ENCODE assay signal across 30 cellular contexts in genomic region chr1:52907812-52908153, GRCh38.
"Had no signal": no experiment of that assay in that cellular context is flagged by ENCODE, and none has a peak within 500 bp of the region (broad histone marks: within the 10 kb centered on the region; RNA-seq: fewer than 3 reads in every experiment).

No MANE protein-coding gene starts in this region.

- H3K9me3 ChIP-seq: esophagus muscularis mucosa, gastrocnemius medialis, heart left ventricle had no signal

- H3K36me3 ChIP-seq: brain microvascular endothelial cell, WERI-Rb-1 had no signal

- H3K27ac ChIP-seq: brain microvascular endothelial cell, esophagus muscularis mucosa, foreskin keratinocyte, WERI-Rb-1 had no signal

- H3K27me3 Mint-ChIP-seq: activated B cell treated with CpG ODN at 0.5 μM for 24 hours; activated CD4-positive, alpha-beta memory T cell treated with anti-CD3 and anti-CD28 coated beads, Interleukin-2, amount 10 ng/mL, durations not matched to agents 7 days and 5 days; activated naive CD8-positive, alpha-beta T cell; activated T-cell treated with anti-CD3 and anti-CD28 coated beads, Interleukin-2, amount 50 U/mL, for 24 hours; effector memory CD8-positive, alpha-beta T cell; T-helper 17 cell had no signal

- H3K4me1 ChIP-seq: foreskin keratinocyte had no signal

- H3K4me3 ChIP-seq: esophagus muscularis mucosa, gastrocnemius medialis, heart left ventricle had no signal

- H3K27me3 ChIP-seq: brain microvascular endothelial cell, esophagus muscularis mucosa, foreskin keratinocyte, gastrocnemius medialis, heart left ventricle had no signal

- DNase-seq: activated B cell treated with CpG ODN at 0.5 μM for 24 hours; activated CD4-positive, alpha-beta memory T cell treated with anti-CD3 and anti-CD28 coated beads, Interleukin-2, amount 10 ng/mL, durations not matched to agents 7 days and 5 days; activated CD4-positive, alpha-beta T cell treated with anti-CD3 and anti-CD28 coated beads for 48 hours; activated CD8-positive, alpha-beta memory T cell treated with anti-CD3 and anti-CD28 coated beads, Interleukin-2, amount 50 U/mL, for 48 hours; activated gamma-delta T cell; activated naive CD4-positive, alpha-beta T cell treated with anti-CD3 and anti-CD28 coated beads, Interleukin-2, amount 50 U/mL, for 16 hours; activated naive CD4-positive, alpha-beta T cell treated with Interleukin-2 at 50 U/mL for 16 hours; activated T-cell treated with anti-CD3 and anti-CD28 coated beads for 4 hours; activated T-cell treated with anti-CD3 and anti-CD28 coated beads, Interleukin-2, amount 50 U/mL, for 24 hours; activated T-cell treated with anti-CD3 and anti-CD28 coated beads, Interleukin-2, amount 50 U/mL, for 72 hours; amniotic stem cell; anterior cingulate cortex; brain microvascular endothelial cell; caudate nucleus; cortex of kidney; dermis blood vessel endothelial cell; effector CD4-positive, alpha-beta T cell; effector memory CD8-positive, alpha-beta T cell; gastrocnemius medialis; glutamatergic neuron; heart left ventricle; T-helper 1 cell; T-helper 17 cell; T1000; WERI-Rb-1 had no signal

- H3K4me1 Mint-ChIP-seq: activated B cell treated with CpG ODN at 0.5 μM for 24 hours; activated CD4-positive, alpha-beta memory T cell treated with anti-CD3 and anti-CD28 coated beads, Interleukin-2, amount 10 ng/mL, durations not matched to agents 7 days and 5 days had no signal

- ATAC-seq: activated CD4-positive, CD25-positive, alpha-beta regulatory T cell treated with anti-CD3 and anti-CD28 coated beads, Interleukin-2, amount 50 U/mL, for 24 hours; activated T-cell treated with anti-CD3 and anti-CD28 coated beads, Interleukin-2, amount 50 U/mL, for 72 hours; effector memory CD8-positive, alpha-beta T cell; foreskin keratinocyte; gastrocnemius medialis; heart left ventricle; T-helper 17 cell had no signal

- H3K27ac Mint-ChIP-seq: activated B cell treated with CpG ODN at 0.5 μM for 24 hours; activated CD4-positive, alpha-beta memory T cell treated with anti-CD3 and anti-CD28 coated beads, Interleukin-2, amount 10 ng/mL, durations not matched to agents 7 days and 5 days; activated naive CD8-positive, alpha-beta T cell; activated T-cell treated with anti-CD3 and anti-CD28 coated beads, Interleukin-2, amount 50 U/mL, for 24 hours; activated T-cell treated with anti-CD3 and anti-CD28 coated beads, Interleukin-2, amount 50 U/mL, for 72 hours; T-helper 17 cell; T-helper 2 cell treated with Interferon-gamma antibody and Interleukin-4, amounts not matched to agents 5 μg/mL and 100 μg/mL, for 36 hours had no signal

- H3K4me3 Mint-ChIP-seq: activated B cell treated with CpG ODN at 0.5 μM for 24 hours; activated CD4-positive, alpha-beta memory T cell treated with anti-CD3 and anti-CD28 coated beads, Interleukin-2, amount 10 ng/mL, durations not matched to agents 7 days and 5 days; activated naive CD8-positive, alpha-beta T cell; activated T-cell treated with anti-CD3 and anti-CD28 coated beads, Interleukin-2, amount 50 U/mL, for 24 hours; activated T-cell treated with anti-CD3 and anti-CD28 coated beads, Interleukin-2, amount 50 U/mL, for 72 hours; effector memory CD8-positive, alpha-beta T cell; T-helper 17 cell; T-helper 2 cell treated with Interferon-gamma antibody and Interleukin-4, amounts not matched to agents 5 μg/mL and 100 μg/mL, for 36 hours had no signal

- H3K9me3 Mint-ChIP-seq: activated B cell treated with CpG ODN at 0.5 μM for 24 hours; activated CD4-positive, alpha-beta memory T cell treated with anti-CD3 and anti-CD28 coated beads, Interleukin-2, amount 10 ng/mL, durations not matched to agents 7 days and 5 days; activated T-cell treated with anti-CD3 and anti-CD28 coated beads, Interleukin-2, amount 50 U/mL, for 24 hours; activated T-cell treated with anti-CD3 and anti-CD28 coated beads, Interleukin-2, amount 50 U/mL, for 72 hours; effector memory CD8-positive, alpha-beta T cell; T-helper 2 cell treated with Interferon-gamma antibody and Interleukin-4, amounts not matched to agents 5 μg/mL and 100 μg/mL, for 36 hours had no signal
